In the genomic region with DNA sequence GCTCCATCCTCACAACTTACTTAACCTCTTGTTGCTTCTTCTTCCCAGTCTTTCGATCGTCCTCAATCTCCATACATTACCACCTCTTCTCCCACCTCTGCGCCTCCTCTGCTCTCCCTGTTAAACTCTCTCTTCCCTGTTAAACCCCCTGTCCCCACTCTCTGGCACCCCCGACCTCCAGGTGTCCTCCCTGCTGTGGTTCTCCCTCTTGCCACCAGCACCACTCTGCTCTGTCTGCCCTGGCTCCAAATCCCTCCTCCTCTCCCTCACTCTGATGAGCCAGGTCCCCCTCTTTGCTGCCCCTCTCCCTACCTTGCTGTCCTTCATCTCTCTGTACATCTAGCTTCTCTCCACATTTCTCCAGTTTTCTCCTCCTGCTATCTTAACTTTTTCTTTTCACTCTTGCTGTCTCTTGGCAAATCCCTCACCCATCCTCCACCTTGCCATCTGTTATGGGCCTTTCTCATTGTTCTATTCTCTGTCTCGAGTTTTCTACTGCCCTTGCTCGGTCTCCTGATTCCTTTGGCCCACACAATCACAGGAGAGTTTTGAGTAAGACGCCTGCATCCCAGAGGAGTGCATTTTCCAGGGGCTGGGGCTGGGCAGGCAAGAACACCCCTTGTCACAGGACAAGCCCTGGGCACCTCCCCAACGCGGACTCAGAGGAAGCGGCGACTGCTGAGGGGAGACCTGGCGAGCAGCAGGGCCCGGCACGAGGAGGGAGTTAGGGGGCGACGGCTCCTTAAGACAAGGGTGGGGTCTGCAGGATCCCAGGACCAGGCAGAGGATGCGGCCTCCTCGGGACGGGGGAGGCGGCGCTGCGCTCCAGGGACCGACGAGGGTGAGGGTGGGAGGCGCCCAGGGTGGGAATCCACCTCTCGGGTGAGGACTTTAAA, we compare ENCODE assay signal across 8 cellular contexts.
A peak's percentile ranks its signal among the peaks of the same experiment; 100 is the strongest.
DNase-seq lines count a peak whose midpoint lies in the region.

No MANE protein-coding gene starts in this region.

- peak overlapping the region; percentile 78 for H3K4me3 ChIP-seq in ACC112 (ENCODE audit: low read depth, low read length)
- peak overlapping the region; percentile 53 for H3K4me3 ChIP-seq in endocrine pancreas (ENCODE audit: control insufficient read depth, insufficient read depth, low read length)
- H3K4me3 ChIP-seq in mucosa of rectum (ENCODE audit: low read length in 2 of 2): peak overlapping the region; percentile 72 to 78

- H3K4me1 ChIP-seq in ACC112 (ENCODE audit: control insufficient read depth, insufficient read depth, low read length, unreplicated experiment) (peaks cover 14% of the 10 kb centered on the region), endocrine pancreas (ENCODE audit: control insufficient read depth, insufficient read depth, low read length) (no peaks in the 10 kb centered on the region), mucosa of rectum (ENCODE audit: control insufficient read depth in 2 of 2, insufficient read depth in 2 of 2, low read length in 2 of 2) (peaks cover 3 to 11% of the 10 kb centered on the region in 2 donors)

- H3K9ac ChIP-seq in endocrine pancreas (ENCODE audit: control insufficient read depth, insufficient read depth, low read length): peak overlapping the region; percentile 66
- H3K9ac ChIP-seq in mucosa of rectum (ENCODE audit: low read depth in 1 of 2, low read length in 2 of 2): peak overlapping the region; percentile 58 to 83

- H3K79me2 ChIP-seq in ACC112 (ENCODE audit: control insufficient read depth, insufficient read depth, low read length, unreplicated experiment): peaks cover 8% of the 10 kb centered on the region

- peak overlapping the region; percentile 59 for H3K27ac ChIP-seq in ACC112 (ENCODE audit: low read depth, low read length)
- H3K27ac ChIP-seq in mucosa of rectum (ENCODE audit: low read depth in 2 of 2, low read length in 2 of 2): peak overlapping the region; percentile 16 to 39

- no peaks in the 10 kb centered on the region for H3K9me3 ChIP-seq in endocrine pancreas (ENCODE audit: control insufficient read depth, low read length)
- no peaks in the 10 kb centered on the region for H3K9me3 ChIP-seq in mucosa of rectum (ENCODE audit: control insufficient read depth in 2 of 2, low read length in 2 of 2)

- DNase-seq in NCI-H82 (lab: John Stamatoyannopoulos, UW) (peak; percentile 21), activated gamma-delta T cell treated with Interleukin-2 at 50 U/mL for 16 hours (no peak), NCI-H1694 (lab: John Stamatoyannopoulos, UW) (no peak)
- DNase-seq in activated effector memory CD4-positive, alpha-beta T cell treated with Interleukin-2 at 50 U/mL for 16 hours: no peak
- DNase-seq in stimulated activated CD4-positive, alpha-beta T cell treated with anti-CD3 and anti-CD28 coated beads, Interleukin-12 subunit alpha, Interleukin-12 subunit beta, amount 100 ng/mL, for 4 hours: no peak

- no peak overlapping the region for H2AFZ ChIP-seq in ACC112 (ENCODE audit: low read length, unreplicated experiment)

- H3K36me3 ChIP-seq in ACC112 (ENCODE audit: insufficient read depth, low read length) (peaks cover 8% of the 10 kb centered on the region; the same call in 1 of the 2 replicates), endocrine pancreas (ENCODE audit: control insufficient read depth, insufficient read depth, low read length) (no peaks in the 10 kb centered on the region), mucosa of rectum (ENCODE audit: control insufficient read depth in 2 of 2, insufficient read depth in 2 of 2, low read length in 2 of 2) (peaks cover 0 to 14% of the 10 kb centered on the region in 2 donors)

- H3K27me3 ChIP-seq in ACC112 (ENCODE audit: insufficient read depth, low read length): no peaks in the 10 kb centered on the region
- no peaks in the 10 kb centered on the region for H3K27me3 ChIP-seq in endocrine pancreas (ENCODE audit: control insufficient read depth, insufficient read depth, low read length)
- no peaks in the 10 kb centered on the region for H3K27me3 ChIP-seq in mucosa of rectum (ENCODE audit: control insufficient read depth in 2 of 2, insufficient read depth in 2 of 2, low read length in 2 of 2)
